1 cellular context compared by ENCODE assay signal in genomic region chr2:9142551-9143263, GRCh38.
TF ChIP-seq lines count a peak whose summit lies in the region.

No MANE protein-coding gene starts in this region.

TF ChIP-seq in IMR-90, 13 proteins besides CTCF, POLR2A, EP300 and RAD21 (continued from another document):
- TF ChIP-seq, protein P1, sequence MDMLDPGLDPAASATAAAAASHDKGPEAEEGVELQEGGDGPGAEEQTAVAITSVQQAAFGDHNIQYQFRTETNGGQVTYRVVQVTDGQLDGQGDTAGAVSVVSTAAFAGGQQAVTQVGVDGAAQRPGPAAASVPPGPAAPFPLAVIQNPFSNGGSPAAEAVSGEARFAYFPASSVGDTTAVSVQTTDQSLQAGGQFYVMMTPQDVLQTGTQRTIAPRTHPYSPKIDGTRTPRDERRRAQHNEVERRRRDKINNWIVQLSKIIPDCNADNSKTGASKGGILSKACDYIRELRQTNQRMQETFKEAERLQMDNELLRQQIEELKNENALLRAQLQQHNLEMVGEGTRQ (IDR thresholded peaks at IDR 0.05; ENCODE audit: low read depth, low read length), result no peak; the same call in 1 of the 2 replicates
- TF ChIP-seq SMC3 (IDR thresholded peaks at IDR 0.05; ENCODE audit: low read depth, low read length) (peak; percentile 100), MAZ (IDR thresholded peaks at IDR 0.05; ENCODE audit: borderline replicate concordance, low read depth, low read length) (peak; percentile 83; the same call in 1 of the 2 replicates), BHLHE40 (IDR thresholded peaks at IDR 0.05; ENCODE audit: low read depth, low read length) (peak; percentile 27), RFX5 (IDR thresholded peaks at IDR 0.05; ENCODE audit: low read depth, low read length) (no peak), FOS (IDR thresholded peaks at IDR 0.05; ENCODE audit: low read depth, low read length) (peak; percentile 80), MAFK (IDR thresholded peaks at IDR 0.05; ENCODE audit: low read depth, low read length) (0 out of 2 replicates have a peak, but pooled peaks have one; percentile 2), NFE2L2 (IDR thresholded peaks at IDR 0.05; ENCODE audit: low read depth, low read length) (0 out of 2 replicates have a peak, but pooled peaks have one; percentile 23), CHD1 (IDR thresholded peaks at IDR 0.05; ENCODE audit: low read depth, low read length) (no peak)
TF ChIP-seq in IMR-90: peak in this region for 8.
